1 cellular context compared by ENCODE assay signal in genomic region chr5:40406426-40407211, GRCh38.
A peak's percentile ranks its signal among the peaks of the same experiment; 100 is the strongest.
TF ChIP-seq lines count a peak whose summit lies in the region.

No MANE protein-coding gene starts in this region.

TF ChIP-seq in HepG2, 621 proteins besides CTCF, POLR2A, EP300 and RAD21 (continued from another document):
- TF ChIP-seq FOXP4 (CRISPR knock-in tag; IDR thresholded peaks at IDR 0.05) (no peak), ZFP1 (CRISPR knock-in tag; IDR thresholded peaks at IDR 0.05) (no peak), ZNF383 (CRISPR knock-in tag; IDR thresholded peaks at IDR 0.05; ENCODE audit: borderline replicate concordance) (no peak), HNRNPLL (IDR thresholded peaks at IDR 0.05; ENCODE audit: low read depth, low read length, poor library complexity, severe bottlenecking) (no peak), SIX4 (CRISPR knock-in tag; IDR thresholded peaks at IDR 0.05) (no peak), ZNF549 (CRISPR knock-in tag; IDR thresholded peaks at IDR 0.05) (no peak), NFE2L1 (CRISPR knock-in tag; IDR thresholded peaks at IDR 0.05; ENCODE audit: borderline replicate concordance) (no peak), BRD4 (CRISPR knock-in tag; IDR thresholded peaks at IDR 0.05) (no peak), ZNF75D (CRISPR knock-in tag; IDR thresholded peaks at IDR 0.05; ENCODE audit: borderline replicate concordance) (no peak), TOE1 (CRISPR knock-in tag; IDR thresholded peaks at IDR 0.05) (no peak), ISL2 (CRISPR knock-in tag; IDR thresholded peaks at IDR 0.05) (no peak), CBX1 (IDR thresholded peaks at IDR 0.05; ENCODE audit: low read depth) (no peak), MAX (IDR thresholded peaks at IDR 0.05) (0 out of 2 replicates have a peak, but pooled peaks have one; percentile 29), ZNF547 (CRISPR knock-in tag; IDR thresholded peaks at IDR 0.05) (no peak), HIVEP1 (CRISPR knock-in tag; IDR thresholded peaks at IDR 0.05) (no peak), ZFX (CRISPR knock-in tag; IDR thresholded peaks at IDR 0.05; ENCODE audit: low read depth) (no peak), SPEN (CRISPR knock-in tag; IDR thresholded peaks at IDR 0.05; ENCODE audit: low read depth) (no peak), TFE3 (CRISPR knock-in tag; IDR thresholded peaks at IDR 0.05) (no peak), KLF12 (CRISPR knock-in tag; IDR thresholded peaks at IDR 0.05; ENCODE audit: borderline replicate concordance) (no peak), ZKSCAN8 (CRISPR knock-in tag; IDR thresholded peaks at IDR 0.05; ENCODE audit: borderline replicate concordance) (no peak), FOXA3 (CRISPR knock-in tag; IDR thresholded peaks at IDR 0.05) (no peak), AGO2 (optimal IDR thresholded peaks at IDR 0.05; ENCODE audit: low read depth, low read length) (no peak), HNF4A (CRISPR knock-in tag; IDR thresholded peaks at IDR 0.05) (peak; percentile 45; the same call in 1 of the 2 replicates), HNRNPL (IDR thresholded peaks at IDR 0.05; ENCODE audit: low read depth, low read length) (no peak), FOXK1 (CRISPR knock-in tag; IDR thresholded peaks at IDR 0.05; ENCODE audit: borderline replicate concordance, low read depth) (no peak), ZNF782 (CRISPR knock-in tag; IDR thresholded peaks at IDR 0.05; ENCODE audit: borderline replicate concordance) (no peak), ZFP36L2 (CRISPR knock-in tag; IDR thresholded peaks at IDR 0.05) (no peak), ZNF644 (CRISPR knock-in tag; IDR thresholded peaks at IDR 0.05; ENCODE audit: low read depth) (0 out of 2 replicates have a peak, but pooled peaks have one; percentile 45), ELK4 (CRISPR knock-in tag; IDR thresholded peaks at IDR 0.05; ENCODE audit: borderline replicate concordance) (no peak), POLR2G (IDR thresholded peaks at IDR 0.05; ENCODE audit: low read depth, low read length) (no peak), KDM1A (CRISPR knock-in tag; IDR thresholded peaks at IDR 0.05) (no peak), ZNF430 (CRISPR knock-in tag; IDR thresholded peaks at IDR 0.05) (0 out of 2 replicates have a peak, but pooled peaks have one; percentile 19), POLR2AphosphoS5 (IDR thresholded peaks at IDR 0.05; ENCODE audit: low read depth, low read length) (no peak), ETV5 (CRISPR knock-in tag; IDR thresholded peaks at IDR 0.05; ENCODE audit: borderline replicate concordance) (no peak), RCOR2 (CRISPR knock-in tag; IDR thresholded peaks at IDR 0.05) (no peak), KAT8 (CRISPR knock-in tag; IDR thresholded peaks at IDR 0.05) (0 out of 2 replicates have a peak, but pooled peaks have one; percentile 28), BCL6 (CRISPR knock-in tag; IDR thresholded peaks at IDR 0.05) (no peak), ZNF512B (CRISPR knock-in tag; IDR thresholded peaks at IDR 0.05; ENCODE audit: borderline replicate concordance) (no peak), ZNF275 (CRISPR knock-in tag; IDR thresholded peaks at IDR 0.05; ENCODE audit: borderline replicate concordance) (no peak), KLF16 (CRISPR knock-in tag; IDR thresholded peaks at IDR 0.05) (no peak), MXD3 (CRISPR knock-in tag; IDR thresholded peaks at IDR 0.05) (no peak), ZNF878 (CRISPR knock-in tag; IDR thresholded peaks at IDR 0.05) (no peak), PHF20 (CRISPR knock-in tag; IDR thresholded peaks at IDR 0.05) (no peak), PAXIP1 (CRISPR knock-in tag; conservative IDR thresholded peaks at IDR 0.05) (peak; percentile 41; the same call in 1 of the 2 replicates), MXD1 (CRISPR knock-in tag; IDR thresholded peaks at IDR 0.05) (no peak), ZNF253 (CRISPR knock-in tag; IDR thresholded peaks at IDR 0.05; ENCODE audit: borderline replicate concordance) (no peak), ZNF292 (CRISPR knock-in tag; IDR thresholded peaks at IDR 0.05; ENCODE audit: borderline replicate concordance, low read depth) (no peak), WIZ (CRISPR knock-in tag; IDR thresholded peaks at IDR 0.05) (0 out of 2 replicates have a peak, but pooled peaks have one; percentile 19), ELF3 (CRISPR knock-in tag; IDR thresholded peaks at IDR 0.05) (0 out of 2 replicates have a peak, but pooled peaks have one; percentile 26)
